In the genomic region with DNA sequence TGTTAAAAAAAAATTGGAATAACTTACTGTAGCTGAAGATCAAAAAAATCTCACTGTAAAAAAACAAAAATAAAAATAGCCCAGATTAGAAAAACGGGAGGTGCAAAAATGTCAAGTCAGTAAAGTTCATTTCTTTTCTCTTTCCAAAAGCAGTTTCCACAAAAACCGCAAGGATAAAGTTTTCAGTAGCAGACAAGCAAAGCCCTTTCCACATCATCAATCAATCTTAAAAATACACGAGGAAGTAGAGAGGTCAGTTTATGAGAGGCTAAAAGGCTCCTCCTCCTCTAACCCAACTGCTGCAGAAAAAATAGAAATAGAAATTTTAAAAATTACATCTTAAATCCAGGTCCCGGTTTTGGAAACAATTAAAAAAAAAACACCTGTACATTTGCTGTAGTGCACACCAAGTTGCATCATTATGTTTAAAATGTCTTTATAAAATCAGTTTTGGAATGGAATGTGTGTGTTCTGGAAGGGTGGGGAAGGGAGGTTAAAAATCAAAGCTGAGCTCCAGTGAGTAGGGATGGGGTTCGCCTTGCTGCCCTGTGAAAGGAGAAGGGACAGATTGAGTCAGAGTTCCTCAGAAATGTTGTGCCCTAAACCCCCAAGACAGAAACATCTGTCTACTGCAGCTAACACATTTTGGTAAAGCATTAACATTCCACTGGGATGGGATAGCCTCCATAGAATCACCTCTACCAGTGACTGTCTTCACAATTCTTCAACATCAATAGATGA, we compare ENCODE assay signal across 9 cellular contexts. TPM values are rescaled to one million over a fixed set of nuclear protein-coding genes. Genes with fewer than 3 reads are reported as not detected.
DNase-seq lines count a peak whose midpoint lies in the region; ATAC-seq and TF ChIP-seq lines count a peak whose summit lies in the region.
"Had no signal": no experiment of that assay in that cellular context is flagged by ENCODE, and none has a peak within 500 bp of the region (broad histone marks: within the 10 kb centered on the region; RNA-seq: fewer than 3 reads in every experiment).

No MANE protein-coding gene starts in this region.

- WGBS in esophagus muscularis mucosa, result 17% methylated on average over 5 of the region's 5 CpGs
- 36 to 47% methylated on average over 5 of the region's 5 CpGs for WGBS in testis, 2 donors

- TF ChIP-seq POLR2A in esophagus muscularis mucosa (IDR thresholded peaks at IDR 0.05; ENCODE audit: low read depth), result no peak
- no peak for TF ChIP-seq POLR2A in testis (IDR thresholded peaks at IDR 0.05)

- H3K27me3 ChIP-seq in RWPE2 (ENCODE audit: insufficient read depth, poor library complexity, severe bottlenecking) (no peaks in the 10 kb centered on the region), esophagus muscularis mucosa (no peaks in the 10 kb centered on the region), testis (no peaks in the 10 kb centered on the region)
- H3K27me3 ChIP-seq: body of pancreas had no signal

- H3K27ac ChIP-seq in RWPE2 (ENCODE audit: poor library complexity, severe bottlenecking) (peak overlapping the region; percentile 68), esophagus muscularis mucosa (replicated peaks in 1 of 4) (peak overlapping the region in 3 of 4 donors; percentile 17 to 34 (median 30)), testis (no peak overlapping the region)

- H3K36me3 ChIP-seq in RWPE2 (ENCODE audit: low read depth) (peaks cover 100% of the 10 kb centered on the region), esophagus muscularis mucosa (peaks cover 0 to 71% (median 40%) of the 10 kb centered on the region in 4 donors), testis (ENCODE audit: low read depth, missing control alignments) (no peaks in the 10 kb centered on the region)

- no peaks in the 10 kb centered on the region for H3K9me3 ChIP-seq in RWPE2 (ENCODE audit: severe bottlenecking)
- no peaks in the 10 kb centered on the region for H3K9me3 ChIP-seq in esophagus muscularis mucosa
- H3K9me3 ChIP-seq in testis, result no peaks in the 10 kb centered on the region
- H3K9me3 ChIP-seq: body of pancreas had no signal

- no peak for TF ChIP-seq CTCF in RWPE2 (IDR thresholded peaks at IDR 0.05; ENCODE audit: poor library complexity, severe bottlenecking)
- no peak for TF ChIP-seq CTCF in esophagus muscularis mucosa (IDR thresholded peaks at IDR 0.05)
- TF ChIP-seq CTCF in testis (IDR thresholded peaks at IDR 0.05), result no peak

- TF ChIP-seq EP300 in esophagus muscularis mucosa (IDR thresholded peaks at IDR 0.05), result no peak

- no peaks in the 10 kb centered on the region for H3K27me3 Mint-ChIP-seq in T-helper 1 cell treated with Interleukin-12 subunit alpha and Interleukin-12 subunit beta and Interleukin-4 antibody, amounts not matched to agents 30 μg/mL and 1 μg/mL, for 36 hours (ENCODE audit: low read depth)
- H3K27me3 Mint-ChIP-seq in stimulated activated memory B cell treated with anti-CD40 and anti-IgM and Interleukin-4, amounts not matched to agents 10 μg/mL and 1 μg/mL and 100 μg/mL, for 72 hours, result no peaks in the 10 kb centered on the region

- no peak overlapping the region for H3K4me3 ChIP-seq in RWPE2 (ENCODE audit: severe bottlenecking)
- H3K4me3 ChIP-seq in esophagus muscularis mucosa, result peak overlapping the region in 1 of 4 donors; percentile 1
- no peak overlapping the region for H3K4me3 ChIP-seq in testis
- H3K4me3 ChIP-seq: body of pancreas had no signal

- H3K4me1 ChIP-seq in RWPE2 (ENCODE audit: insufficient read depth, poor library complexity, severe bottlenecking) (peaks cover 60% of the 10 kb centered on the region), esophagus muscularis mucosa (peaks cover 81 to 97% (median 92%) of the 10 kb centered on the region in 4 donors), testis (peaks cover 31% of the 10 kb centered on the region)

- peak overlapping the region; percentile 60 for H3K4me3 Mint-ChIP-seq in T-helper 1 cell treated with Interleukin-12 subunit alpha and Interleukin-12 subunit beta and Interleukin-4 antibody, amounts not matched to agents 30 μg/mL and 1 μg/mL, for 36 hours
- peak overlapping the region; percentile 99 for H3K4me3 Mint-ChIP-seq in stimulated activated memory B cell treated with anti-CD40 and anti-IgM and Interleukin-4, amounts not matched to agents 10 μg/mL and 1 μg/mL and 100 μg/mL, for 72 hours

- peak overlapping the region; percentile 77 for H3K27ac Mint-ChIP-seq in T-helper 1 cell treated with Interleukin-12 subunit alpha and Interleukin-12 subunit beta and Interleukin-4 antibody, amounts not matched to agents 30 μg/mL and 1 μg/mL, for 36 hours
- peak overlapping the region; percentile 99 for H3K27ac Mint-ChIP-seq in stimulated activated memory B cell treated with anti-CD40 and anti-IgM and Interleukin-4, amounts not matched to agents 10 μg/mL and 1 μg/mL and 100 μg/mL, for 72 hours

- peaks cover 70% of the 10 kb centered on the region for H3K4me1 Mint-ChIP-seq in T-helper 1 cell treated with Interleukin-12 subunit alpha and Interleukin-12 subunit beta and Interleukin-4 antibody, amounts not matched to agents 30 μg/mL and 1 μg/mL, for 36 hours (ENCODE audit: low read depth)
- H3K4me1 Mint-ChIP-seq in stimulated activated memory B cell treated with anti-CD40 and anti-IgM and Interleukin-4, amounts not matched to agents 10 μg/mL and 1 μg/mL and 100 μg/mL, for 72 hours, result peaks cover 84% of the 10 kb centered on the region

- ATAC-seq in RWPE2 (ENCODE audit: low read depth), result peak; percentile 8; the same call in 1 of the 3 replicates
- peak; percentile 35 for ATAC-seq in stimulated activated memory B cell treated with anti-CD40 and anti-IgM and Interleukin-4, amounts not matched to agents 10 μg/mL and 1 μg/mL and 100 μg/mL, for 72 hours
- no peak for ATAC-seq in GM19035 (IDR thresholded peaks at IDR 0.05; ENCODE audit: unreplicated experiment)
- ATAC-seq: body of pancreas had no signal

- peaks cover 68% of the 10 kb centered on the region for H3K36me3 Mint-ChIP-seq in T-helper 1 cell treated with Interleukin-12 subunit alpha and Interleukin-12 subunit beta and Interleukin-4 antibody, amounts not matched to agents 30 μg/mL and 1 μg/mL, for 36 hours (ENCODE audit: low read depth)
- H3K36me3 Mint-ChIP-seq in stimulated activated memory B cell treated with anti-CD40 and anti-IgM and Interleukin-4, amounts not matched to agents 10 μg/mL and 1 μg/mL and 100 μg/mL, for 72 hours, result peaks cover 79% of the 10 kb centered on the region

- intact Hi-C loops in esophagus muscularis mucosa (cut with DNase I), result loop anchor here (5.0 to 10.0 kb wide), 2 partner anchors 41 to 169 kb away; a partner anchor contains a TSS
- intact Hi-C loops in testis (cut with DNase I; ENCODE audit: low total_unique reads), result loop anchor here (10.0 kb wide), 1 partner anchor 121 kb away; a partner anchor contains a TSS

- H3K9me3 Mint-ChIP-seq in T-helper 1 cell treated with Interleukin-12 subunit alpha and Interleukin-12 subunit beta and Interleukin-4 antibody, amounts not matched to agents 30 μg/mL and 1 μg/mL, for 36 hours, result no peaks in the 10 kb centered on the region
- H3K9me3 Mint-ChIP-seq in stimulated activated memory B cell treated with anti-CD40 and anti-IgM and Interleukin-4, amounts not matched to agents 10 μg/mL and 1 μg/mL and 100 μg/mL, for 72 hours, result no peaks in the 10 kb centered on the region

- DNase-seq in T-helper 1 cell (no peak), RWPE2 (ENCODE audit: low spot score) (no peak), esophagus muscularis mucosa (ENCODE audit: extremely low spot score) (no peak), HuH-7.5 (ENCODE audit: low spot score) (no peak), testis (no peak)
- DNase-seq: body of pancreas had no signal

RNA-seq across cellular contexts. Expression of a gene that starts 5.8 kb away (rescaled TPM):
- total RNA-seq in esophagus muscularis mucosa (100 to 1,000 TPM; 260 to 396 (median 292) TPM), testis (100 to 1,000 TPM; 317 to 399 TPM)
- 443 TPM for polyA plus RNA-seq in testis (ENCODE audit: insufficient read depth, low read depth, low replicate concordance)

RNA-seq across cellular contexts. Expression of a gene that starts 16.4 kb away (rescaled TPM):
- not detected for total RNA-seq in esophagus muscularis mucosa
- total RNA-seq in testis, result 10 to 100 TPM; 35.7 to 38.9 TPM
- 110 TPM for polyA plus RNA-seq in testis (ENCODE audit: insufficient read depth, low read depth, low replicate concordance)
- total RNA-seq: body of pancreas had no signal

Comparison
In these comparisons a context has a peak if more than half of its experiments do, and no peak if none do; other contexts are left out.
1. H3K27ac ChIP-seq: peak in RWPE2 (single experiment) and esophagus muscularis mucosa (3 of 4); none in testis (0 of 2).
2. RNA of a gene that starts 16.4 kb away (total RNA-seq): 35.7 to 38.9 TPM in testis; not detected in esophagus muscularis mucosa; every median in the first group is over 10 times any median in the second.